8 cellular contexts compared by ENCODE assay signal in the genomic region with DNA sequence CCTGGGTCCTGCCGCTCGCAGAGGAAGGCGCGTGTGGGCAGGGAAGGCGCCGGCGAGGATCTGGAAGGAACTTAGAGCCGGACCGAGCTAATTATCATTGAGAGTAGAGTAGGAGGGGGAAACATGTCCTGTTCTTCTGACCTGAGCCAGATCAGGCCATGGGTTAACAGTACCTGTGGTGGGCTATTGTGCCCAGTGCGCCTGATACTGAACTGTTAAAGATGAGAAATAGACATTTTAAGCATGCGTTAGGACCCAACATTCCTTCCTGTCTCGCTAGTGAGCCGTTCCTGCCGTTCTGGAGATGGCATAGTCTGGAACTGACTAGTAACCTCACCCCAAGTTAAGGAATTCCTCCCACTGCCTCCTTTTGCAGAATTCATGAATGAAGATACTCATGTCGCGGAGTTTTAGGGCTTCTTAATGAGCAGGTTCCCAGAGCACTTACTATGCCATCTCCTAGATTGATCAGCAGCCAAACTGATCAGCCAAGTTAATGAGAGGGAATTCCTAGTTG. TPM values are rescaled to one million over a fixed set of nuclear protein-coding genes. Genes with fewer than 3 reads are reported as not detected.
DNase-seq lines count a peak whose midpoint lies in the region; ATAC-seq and TF ChIP-seq lines count a peak whose summit lies in the region.

No MANE protein-coding gene starts in this region.

- in situ Hi-C loops in gastrocnemius medialis (cut with MboI; ENCODE audit: low sequenced_read_pairs in 4 of 4), result loop anchor here in 1 of 4 donors (25.0 kb wide), 1 partner anchor 302 kb away; a partner anchor contains a TSS

- peaks cover 36% of the 10 kb centered on the region for H3K4me1 ChIP-seq in CD8-positive, alpha-beta memory T cell (ENCODE audit: insufficient read depth, low read length)
- peaks cover 4% of the 10 kb centered on the region; the same call in 1 of the 2 replicates for H3K4me1 ChIP-seq in HEK293 (ENCODE audit: control insufficient read depth, insufficient read depth, low read length)
- H3K4me1 ChIP-seq in gastrocnemius medialis, result peaks cover 14 to 20% of the 10 kb centered on the region in 2 donors

- H3K4me3 ChIP-seq in CD8-positive, alpha-beta memory T cell (ENCODE audit: low read length), result peak overlapping the region; percentile 64
- peak overlapping the region; percentile 80 for H3K4me3 ChIP-seq in HEK293 (ENCODE audit: low read depth, low read length)
- peak overlapping the region; percentile 80 to 97 (median 83) for H3K4me3 ChIP-seq in gastrocnemius medialis

- no peaks in the 10 kb centered on the region for H3K27me3 Mint-ChIP-seq in CD8-positive, alpha-beta memory T cell
- H3K27me3 Mint-ChIP-seq in T-helper 17 cell, result no peaks in the 10 kb centered on the region

- ATAC-seq in T-helper 17 cell (no peak), gastrocnemius medialis (peak; percentile 4 to 11)

- TF ChIP-seq CTCF in HEK293 (tag by site-specific recombination; IDR thresholded peaks at IDR 0.05) (no peak), gastrocnemius medialis (IDR thresholded peaks at IDR 0.05 in 4 of 5, conservative IDR thresholded peaks at IDR 0.05 in 1 of 5) (no peak)

- POLR2A ChIA-PET in CD8-positive, alpha-beta memory T cell (lab: Charles Lee), result interaction anchor here (0.6 to 1.4 kb wide), 3 partner anchors 487 to 584 kb away, joined by 4 to 9 read pairs (median 5); a partner anchor contains a TSS
- POLR2A ChIA-PET in HEK293 (lab: Yijun Ruan, JAX), result interaction anchor here (1.3 to 1.9 kb wide), 8 partner anchors 10 to 550 kb away, joined by 3 to 13 read pairs (median 6); a partner anchor contains a TSS

- intact Hi-C loops in gastrocnemius medialis (cut with DNase I; ENCODE audit: low total_unique reads), result no loop called here

- CTCF ChIA-PET in CD8-positive, alpha-beta memory T cell (lab: Charles Lee), result interaction anchor here (1.1 to 2.9 kb wide), 9 partner anchors 10 to 425 kb away, joined by 3 to 11 read pairs (median 6); a partner anchor contains a TSS
- CTCF ChIA-PET in HEK293 (lab: Yijun Ruan, JAX), result interaction anchor here (0.8 to 4.5 kb wide), 9 partner anchors 11 to 405 kb away, joined by 3 to 34 read pairs (median 4); a partner anchor contains a TSS

- peak overlapping the region; percentile 90 for H3K27ac ChIP-seq in CD8-positive, alpha-beta memory T cell (ENCODE audit: low read depth, low read length)
- peak overlapping the region; percentile 76 for H3K27ac ChIP-seq in HEK293 (ENCODE audit: extremely low read depth, low read depth, low read length)
- peak overlapping the region; percentile 85 to 95 (median 90) for H3K27ac ChIP-seq in gastrocnemius medialis

- H3K27me3 ChIP-seq in CD8-positive, alpha-beta memory T cell (ENCODE audit: insufficient read depth, low read length, poor library complexity, severe bottlenecking), result no peaks in the 10 kb centered on the region
- H3K27me3 ChIP-seq in gastrocnemius medialis, result no peaks in the 10 kb centered on the region

- H3K9me3 ChIP-seq in CD8-positive, alpha-beta memory T cell (ENCODE audit: low read length), result no peaks in the 10 kb centered on the region
- H3K9me3 ChIP-seq in HEK293 (ENCODE audit: control insufficient read depth, insufficient read depth, low read depth, low read length), result no peaks in the 10 kb centered on the region
- H3K9me3 ChIP-seq in T-helper 17 cell (ENCODE audit: control insufficient read depth, low read length, poor library complexity, severe bottlenecking), result no peaks in the 10 kb centered on the region
- no peaks in the 10 kb centered on the region for H3K9me3 ChIP-seq in gastrocnemius medialis

- DNase-seq in CD8-positive, alpha-beta memory T cell, result no peak
- DNase-seq in T-helper 17 cell (no peak), foreskin melanocyte (peak; percentile 27), gastrocnemius medialis (no peak), midbrain (lab: John Stamatoyannopoulos, UW) (no peak), CD1c-positive myeloid dendritic cell (ENCODE audit: extremely low spot score) (no peak)
- DNase-seq in activated CD4-positive, alpha-beta T cell treated with anti-CD3 and anti-CD28 coated beads, Interleukin-2, amount 50 U/mL, for 1 hour, result no peak

- H3K36me3 ChIP-seq in CD8-positive, alpha-beta memory T cell (ENCODE audit: insufficient read depth, low read length), result peaks cover 26% of the 10 kb centered on the region
- H3K36me3 ChIP-seq in HEK293 (ENCODE audit: control insufficient read depth in 2 of 2, insufficient read depth in 1 of 2, low read length in 2 of 2) (peaks cover 3 to 35% of the 10 kb centered on the region in 2 experiments; a peak in 2 of 3 replicates), gastrocnemius medialis (peaks cover 2 to 31% of the 10 kb centered on the region in 2 donors)

- no peaks in the 10 kb centered on the region for H3K9me3 Mint-ChIP-seq in CD8-positive, alpha-beta memory T cell

- H3K4me3 Mint-ChIP-seq in CD8-positive, alpha-beta memory T cell, result peak overlapping the region; percentile 87 to 99 (median 91)
- H3K4me3 Mint-ChIP-seq in T-helper 17 cell, result peak overlapping the region; percentile 95

- peaks cover 49 to 61% (median 51%) of the 10 kb centered on the region in 3 donors for H3K4me1 Mint-ChIP-seq in CD8-positive, alpha-beta memory T cell
- peaks cover 37% of the 10 kb centered on the region for H3K4me1 Mint-ChIP-seq in T-helper 17 cell

- TF ChIP-seq POLR2A in gastrocnemius medialis (IDR thresholded peaks at IDR 0.05), result no peak

- H3K27ac Mint-ChIP-seq in CD8-positive, alpha-beta memory T cell, result peak overlapping the region; percentile 64 to 97 (median 90)
- H3K27ac Mint-ChIP-seq in T-helper 17 cell, result peak overlapping the region; percentile 86

- peaks cover 0 to 41% (median 9%) of the 10 kb centered on the region in 3 donors for H3K36me3 Mint-ChIP-seq in CD8-positive, alpha-beta memory T cell
- H3K36me3 Mint-ChIP-seq in T-helper 17 cell (ENCODE audit: low read depth), result peaks cover 8% of the 10 kb centered on the region

TF ChIP-seq in HEK293, 187 proteins besides CTCF, POLR2A, EP300 and RAD21 (continues in another document):
- TF ChIP-seq KLF1 (tag by site-specific recombination; IDR thresholded peaks at IDR 0.05) (no peak), SALL2 (tag by site-specific recombination; IDR thresholded peaks at IDR 0.05; ENCODE audit: borderline replicate concordance) (no peak), KLF8 (tag by site-specific recombination; IDR thresholded peaks at IDR 0.05) (no peak), ZNF660 (tag by site-specific recombination; IDR thresholded peaks at IDR 0.05) (no peak), EGR2 (tag by site-specific recombination; IDR thresholded peaks at IDR 0.05; ENCODE audit: low read depth) (no peak), TCF7L2 (IDR thresholded peaks at IDR 0.05; ENCODE audit: borderline replicate concordance, low read depth, low read length) (no peak), ZNF707 (tag by site-specific recombination; IDR thresholded peaks at IDR 0.05) (no peak), GLIS1 (tag by site-specific recombination; IDR thresholded peaks at IDR 0.05) (0 out of 2 replicates have a peak, but pooled peaks have one; percentile 1), ZBTB7A (tag by site-specific recombination; IDR thresholded peaks at IDR 0.05; ENCODE audit: low read depth) (no peak), TRIM28 (IDR thresholded peaks at IDR 0.05; ENCODE audit: borderline replicate concordance, low read length) (no peak), ZNF157 (tag by site-specific recombination; IDR thresholded peaks at IDR 0.05) (no peak), GLIS2 (tag by site-specific recombination; IDR thresholded peaks at IDR 0.05) (no peak)
- TF ChIP-seq, protein P1, sequence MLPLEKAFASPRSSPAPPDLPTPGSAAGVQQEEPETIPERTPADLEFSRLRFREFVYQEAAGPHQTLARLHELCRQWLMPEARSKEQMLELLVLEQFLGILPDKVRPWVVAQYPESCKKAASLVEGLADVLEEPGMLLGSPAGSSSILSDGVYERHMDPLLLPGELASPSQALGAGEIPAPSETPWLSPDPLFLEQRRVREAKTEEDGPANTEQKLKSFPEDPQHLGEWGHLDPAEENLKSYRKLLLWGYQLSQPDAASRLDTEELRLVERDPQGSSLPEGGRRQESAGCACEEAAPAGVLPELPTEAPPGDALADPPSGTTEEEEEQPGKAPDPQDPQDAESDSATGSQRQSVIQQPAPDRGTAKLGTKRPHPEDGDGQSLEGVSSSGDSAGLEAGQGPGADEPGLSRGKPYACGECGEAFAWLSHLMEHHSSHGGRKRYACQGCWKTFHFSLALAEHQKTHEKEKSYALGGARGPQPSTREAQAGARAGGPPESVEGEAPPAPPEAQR (tag by site-specific recombination; IDR thresholded peaks at IDR 0.05), result no peak
- TF ChIP-seq, protein P2, sequence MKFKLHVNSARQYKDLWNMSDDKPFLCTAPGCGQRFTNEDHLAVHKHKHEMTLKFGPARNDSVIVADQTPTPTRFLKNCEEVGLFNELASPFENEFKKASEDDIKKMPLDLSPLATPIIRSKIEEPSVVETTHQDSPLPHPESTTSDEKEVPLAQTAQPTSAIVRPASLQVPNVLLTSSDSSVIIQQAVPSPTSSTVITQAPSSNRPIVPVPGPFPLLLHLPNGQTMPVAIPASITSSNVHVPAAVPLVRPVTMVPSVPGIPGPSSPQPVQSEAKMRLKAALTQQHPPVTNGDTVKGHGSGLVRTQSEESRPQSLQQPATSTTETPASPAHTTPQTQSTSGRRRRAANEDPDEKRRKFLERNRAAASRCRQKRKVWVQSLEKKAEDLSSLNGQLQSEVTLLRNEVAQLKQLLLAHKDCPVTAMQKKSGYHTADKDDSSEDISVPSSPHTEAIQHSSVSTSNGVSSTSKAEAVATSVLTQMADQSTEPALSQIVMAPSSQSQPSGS (tag by site-specific recombination; IDR thresholded peaks at IDR 0.05; ENCODE audit: low read depth), result no peak
- TF ChIP-seq, protein P3, sequence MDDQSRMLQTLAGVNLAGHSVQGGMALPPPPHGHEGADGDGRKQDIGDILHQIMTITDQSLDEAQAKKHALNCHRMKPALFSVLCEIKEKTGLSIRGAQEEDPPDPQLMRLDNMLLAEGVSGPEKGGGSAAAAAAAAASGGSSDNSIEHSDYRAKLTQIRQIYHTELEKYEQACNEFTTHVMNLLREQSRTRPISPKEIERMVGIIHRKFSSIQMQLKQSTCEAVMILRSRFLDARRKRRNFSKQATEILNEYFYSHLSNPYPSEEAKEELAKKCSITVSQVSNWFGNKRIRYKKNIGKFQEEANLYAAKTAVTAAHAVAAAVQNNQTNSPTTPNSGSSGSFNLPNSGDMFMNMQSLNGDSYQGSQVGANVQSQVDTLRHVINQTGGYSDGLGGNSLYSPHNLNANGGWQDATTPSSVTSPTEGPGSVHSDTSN (CRISPR knock-in tag; IDR thresholded peaks at IDR 0.05), result no peak

RNA-seq across cellular contexts. Expression of a gene that starts 0.9 kb away (rescaled TPM):
- 10 to 100 TPM; 35.1 to 37.3 TPM for total RNA-seq in CD8-positive, alpha-beta memory T cell
- 27.7 TPM for polyA plus RNA-seq in CD8-positive, alpha-beta memory T cell
- total RNA-seq in T-helper 17 cell, result 10 to 100 TPM; 70.1 to 86.8 TPM
- total RNA-seq in gastrocnemius medialis, result 10 to 100 TPM; 17.9 to 31.4 (median 20.7) TPM

RNA-seq across cellular contexts. Expression of a gene that starts 35.2 kb away (rescaled TPM):
- total RNA-seq in CD8-positive, alpha-beta memory T cell, result not detected
- polyA plus RNA-seq in CD8-positive, alpha-beta memory T cell, result not detected
- not detected for total RNA-seq in T-helper 17 cell
- not detected for total RNA-seq in gastrocnemius medialis

RNA-seq across cellular contexts. Expression of a gene that starts 50.7 kb away (rescaled TPM):
- 10 to 100 TPM; 56.9 to 59.9 TPM for total RNA-seq in CD8-positive, alpha-beta memory T cell
- polyA plus RNA-seq in CD8-positive, alpha-beta memory T cell, result 46.6 TPM
- 10 to 100 TPM; 16.5 to 21.3 TPM for total RNA-seq in T-helper 17 cell
- total RNA-seq in gastrocnemius medialis, result 100 to 1,000 TPM in 1 of 4 donors, 10 to 100 TPM in 3; 42.3 to 109 (median 69.6) TPM
